2 cellular contexts compared by ENCODE assay signal in the genomic region with DNA sequence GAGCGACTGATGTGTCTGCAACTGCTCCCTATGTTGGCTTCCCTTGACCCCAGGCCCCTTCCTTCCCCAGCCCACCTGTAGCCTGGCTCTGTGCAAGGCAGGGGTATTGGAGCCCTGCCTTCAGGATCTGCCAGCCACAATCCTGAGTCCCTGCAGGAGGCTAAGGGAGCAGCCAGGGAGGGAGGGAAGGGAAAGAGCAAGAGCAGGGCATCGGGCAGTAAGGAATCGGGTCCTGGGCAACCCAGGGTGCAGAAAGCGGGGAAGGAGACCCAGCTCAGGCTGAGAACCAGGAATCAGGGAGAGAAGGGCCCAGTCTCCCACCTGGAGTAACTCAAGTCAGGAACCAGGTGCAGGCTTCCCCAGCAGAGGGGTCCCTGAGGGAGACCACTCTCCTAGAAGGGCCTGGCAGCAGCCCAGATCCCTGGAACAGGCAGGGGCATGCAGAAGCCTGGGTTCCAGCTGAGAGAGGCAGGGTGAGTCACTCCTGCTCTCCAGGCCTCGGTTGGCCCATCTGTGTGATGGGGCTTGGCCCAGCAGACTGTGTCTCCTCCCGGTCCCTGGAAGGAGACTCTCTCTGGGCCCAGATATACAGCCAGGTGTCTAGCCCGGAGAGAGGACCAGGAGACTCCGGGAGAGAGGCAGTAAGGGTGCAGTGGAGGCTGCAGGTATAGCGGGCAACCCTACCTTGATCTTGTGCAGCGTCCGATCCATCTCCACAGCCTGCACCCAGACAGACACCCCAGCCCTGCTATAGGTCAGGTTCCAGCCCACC.
TF ChIP-seq lines count a peak whose summit lies in the region.

No MANE protein-coding gene starts in this region.

TF ChIP-seq in SK-N-SH, 30 proteins besides CTCF, POLR2A, EP300 and RAD21 (continued from another document):
- TF ChIP-seq POLR2AphosphoS5 (IDR thresholded peaks at IDR 0.05; ENCODE audit: low read depth, low read length) (no peak), RXRA (IDR thresholded peaks at IDR 0.05; ENCODE audit: borderline replicate concordance, low read depth) (no peak), TEAD4 (IDR thresholded peaks at IDR 0.05; ENCODE audit: borderline replicate concordance, insufficient read depth) (no peak), SIN3A (IDR thresholded peaks at IDR 0.05; ENCODE audit: borderline replicate concordance, low read depth, low read length) (no peak), CHD2 (IDR thresholded peaks at IDR 0.05; ENCODE audit: low read length, partially characterized antibody) (no peak), GATA2 (CRISPR knock-in tag; IDR thresholded peaks at IDR 0.05) (no peak)
- TF ChIP-seq, protein P1, sequence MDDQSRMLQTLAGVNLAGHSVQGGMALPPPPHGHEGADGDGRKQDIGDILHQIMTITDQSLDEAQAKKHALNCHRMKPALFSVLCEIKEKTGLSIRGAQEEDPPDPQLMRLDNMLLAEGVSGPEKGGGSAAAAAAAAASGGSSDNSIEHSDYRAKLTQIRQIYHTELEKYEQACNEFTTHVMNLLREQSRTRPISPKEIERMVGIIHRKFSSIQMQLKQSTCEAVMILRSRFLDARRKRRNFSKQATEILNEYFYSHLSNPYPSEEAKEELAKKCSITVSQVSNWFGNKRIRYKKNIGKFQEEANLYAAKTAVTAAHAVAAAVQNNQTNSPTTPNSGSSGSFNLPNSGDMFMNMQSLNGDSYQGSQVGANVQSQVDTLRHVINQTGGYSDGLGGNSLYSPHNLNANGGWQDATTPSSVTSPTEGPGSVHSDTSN (IDR thresholded peaks at IDR 0.05): no peak
- TF ChIP-seq, protein P2, sequence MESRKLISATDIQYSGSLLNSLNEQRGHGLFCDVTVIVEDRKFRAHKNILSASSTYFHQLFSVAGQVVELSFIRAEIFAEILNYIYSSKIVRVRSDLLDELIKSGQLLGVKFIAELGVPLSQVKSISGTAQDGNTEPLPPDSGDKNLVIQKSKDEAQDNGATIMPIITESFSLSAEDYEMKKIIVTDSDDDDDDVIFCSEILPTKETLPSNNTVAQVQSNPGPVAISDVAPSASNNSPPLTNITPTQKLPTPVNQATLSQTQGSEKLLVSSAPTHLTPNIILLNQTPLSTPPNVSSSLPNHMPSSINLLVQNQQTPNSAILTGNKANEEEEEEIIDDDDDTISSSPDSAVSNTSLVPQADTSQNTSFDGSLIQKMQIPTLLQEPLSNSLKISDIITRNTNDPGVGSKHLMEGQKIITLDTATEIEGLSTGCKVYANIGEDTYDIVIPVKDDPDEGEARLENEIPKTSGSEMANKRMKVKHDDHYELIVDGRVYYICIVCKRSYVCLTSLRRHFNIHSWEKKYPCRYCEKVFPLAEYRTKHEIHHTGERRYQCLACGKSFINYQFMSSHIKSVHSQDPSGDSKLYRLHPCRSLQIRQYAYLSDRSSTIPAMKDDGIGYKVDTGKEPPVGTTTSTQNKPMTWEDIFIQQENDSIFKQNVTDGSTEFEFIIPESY (IDR thresholded peaks at IDR 0.05; ENCODE audit: borderline replicate concordance, low read depth): no peak
TF ChIP-seq in SK-N-SH: peak in this region for 0.

TF ChIP-seq in SK-N-SH treated with all-trans-retinoic acid at 6 μM for 48 hours, 23 proteins besides CTCF, POLR2A, EP300 and RAD21:
- TF ChIP-seq, protein P3, sequence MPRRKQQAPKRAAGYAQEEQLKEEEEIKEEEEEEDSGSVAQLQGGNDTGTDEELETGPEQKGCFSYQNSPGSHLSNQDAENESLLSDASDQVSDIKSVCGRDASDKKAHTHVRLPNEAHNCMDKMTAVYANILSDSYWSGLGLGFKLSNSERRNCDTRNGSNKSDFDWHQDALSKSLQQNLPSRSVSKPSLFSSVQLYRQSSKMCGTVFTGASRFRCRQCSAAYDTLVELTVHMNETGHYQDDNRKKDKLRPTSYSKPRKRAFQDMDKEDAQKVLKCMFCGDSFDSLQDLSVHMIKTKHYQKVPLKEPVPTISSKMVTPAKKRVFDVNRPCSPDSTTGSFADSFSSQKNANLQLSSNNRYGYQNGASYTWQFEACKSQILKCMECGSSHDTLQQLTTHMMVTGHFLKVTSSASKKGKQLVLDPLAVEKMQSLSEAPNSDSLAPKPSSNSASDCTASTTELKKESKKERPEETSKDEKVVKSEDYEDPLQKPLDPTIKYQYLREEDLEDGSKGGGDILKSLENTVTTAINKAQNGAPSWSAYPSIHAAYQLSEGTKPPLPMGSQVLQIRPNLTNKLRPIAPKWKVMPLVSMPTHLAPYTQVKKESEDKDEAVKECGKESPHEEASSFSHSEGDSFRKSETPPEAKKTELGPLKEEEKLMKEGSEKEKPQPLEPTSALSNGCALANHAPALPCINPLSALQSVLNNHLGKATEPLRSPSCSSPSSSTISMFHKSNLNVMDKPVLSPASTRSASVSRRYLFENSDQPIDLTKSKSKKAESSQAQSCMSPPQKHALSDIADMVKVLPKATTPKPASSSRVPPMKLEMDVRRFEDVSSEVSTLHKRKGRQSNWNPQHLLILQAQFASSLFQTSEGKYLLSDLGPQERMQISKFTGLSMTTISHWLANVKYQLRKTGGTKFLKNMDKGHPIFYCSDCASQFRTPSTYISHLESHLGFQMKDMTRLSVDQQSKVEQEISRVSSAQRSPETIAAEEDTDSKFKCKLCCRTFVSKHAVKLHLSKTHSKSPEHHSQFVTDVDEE (CRISPR knock-in tag; IDR thresholded peaks at IDR 0.05): no peak
- TF ChIP-seq ZC3H10 (CRISPR knock-in tag; IDR thresholded peaks at IDR 0.05) (no peak), ZNF565 (CRISPR knock-in tag; conservative IDR thresholded peaks at IDR 0.05; ENCODE audit: low read depth) (no peak), GLIS3 (CRISPR knock-in tag; IDR thresholded peaks at IDR 0.05) (no peak), ISL1 (CRISPR knock-in tag; IDR thresholded peaks at IDR 0.05) (no peak), TCF4 (CRISPR knock-in tag; IDR thresholded peaks at IDR 0.05; ENCODE audit: borderline replicate concordance) (no peak), TOX (CRISPR knock-in tag; IDR thresholded peaks at IDR 0.05; ENCODE audit: borderline replicate concordance) (no peak), ARNTL (CRISPR knock-in tag; IDR thresholded peaks at IDR 0.05; ENCODE audit: borderline replicate concordance, low read depth) (no peak), CSDC2 (CRISPR knock-in tag; IDR thresholded peaks at IDR 0.05) (no peak), ZFP30 (CRISPR knock-in tag; IDR thresholded peaks at IDR 0.05) (no peak), BACH2 (CRISPR knock-in tag; IDR thresholded peaks at IDR 0.05; ENCODE audit: borderline replicate concordance) (no peak), ZNF8 (CRISPR knock-in tag; IDR thresholded peaks at IDR 0.05) (no peak), OSR1 (CRISPR knock-in tag; IDR thresholded peaks at IDR 0.05) (no peak), PPARA (CRISPR knock-in tag; IDR thresholded peaks at IDR 0.05; ENCODE audit: borderline replicate concordance) (no peak)
- TF ChIP-seq, protein P4, sequence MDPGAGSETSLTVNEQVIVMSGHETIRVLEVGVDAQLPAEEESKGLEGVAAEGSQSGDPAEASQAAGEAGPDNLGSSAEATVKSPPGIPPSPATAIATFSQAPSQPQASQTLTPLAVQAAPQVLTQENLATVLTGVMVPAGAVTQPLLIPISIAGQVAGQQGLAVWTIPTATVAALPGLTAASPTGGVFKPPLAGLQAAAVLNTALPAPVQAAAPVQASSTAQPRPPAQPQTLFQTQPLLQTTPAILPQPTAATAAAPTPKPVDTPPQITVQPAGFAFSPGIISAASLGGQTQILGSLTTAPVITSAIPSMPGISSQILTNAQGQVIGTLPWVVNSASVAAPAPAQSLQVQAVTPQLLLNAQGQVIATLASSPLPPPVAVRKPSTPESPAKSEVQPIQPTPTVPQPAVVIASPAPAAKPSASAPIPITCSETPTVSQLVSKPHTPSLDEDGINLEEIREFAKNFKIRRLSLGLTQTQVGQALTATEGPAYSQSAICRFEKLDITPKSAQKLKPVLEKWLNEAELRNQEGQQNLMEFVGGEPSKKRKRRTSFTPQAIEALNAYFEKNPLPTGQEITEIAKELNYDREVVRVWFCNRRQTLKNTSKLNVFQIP (CRISPR knock-in tag; IDR thresholded peaks at IDR 0.05; ENCODE audit: borderline replicate concordance, low read depth): no peak
- TF ChIP-seq, protein P5, sequence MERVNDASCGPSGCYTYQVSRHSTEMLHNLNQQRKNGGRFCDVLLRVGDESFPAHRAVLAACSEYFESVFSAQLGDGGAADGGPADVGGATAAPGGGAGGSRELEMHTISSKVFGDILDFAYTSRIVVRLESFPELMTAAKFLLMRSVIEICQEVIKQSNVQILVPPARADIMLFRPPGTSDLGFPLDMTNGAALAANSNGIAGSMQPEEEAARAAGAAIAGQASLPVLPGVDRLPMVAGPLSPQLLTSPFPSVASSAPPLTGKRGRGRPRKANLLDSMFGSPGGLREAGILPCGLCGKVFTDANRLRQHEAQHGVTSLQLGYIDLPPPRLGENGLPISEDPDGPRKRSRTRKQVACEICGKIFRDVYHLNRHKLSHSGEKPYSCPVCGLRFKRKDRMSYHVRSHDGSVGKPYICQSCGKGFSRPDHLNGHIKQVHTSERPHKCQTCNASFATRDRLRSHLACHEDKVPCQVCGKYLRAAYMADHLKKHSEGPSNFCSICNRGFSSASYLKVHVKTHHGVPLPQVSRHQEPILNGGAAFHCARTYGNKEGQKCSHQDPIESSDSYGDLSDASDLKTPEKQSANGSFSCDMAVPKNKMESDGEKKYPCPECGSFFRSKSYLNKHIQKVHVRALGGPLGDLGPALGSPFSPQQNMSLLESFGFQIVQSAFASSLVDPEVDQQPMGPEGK (CRISPR knock-in tag; IDR thresholded peaks at IDR 0.05; ENCODE audit: borderline replicate concordance): no peak
- TF ChIP-seq, protein P6, sequence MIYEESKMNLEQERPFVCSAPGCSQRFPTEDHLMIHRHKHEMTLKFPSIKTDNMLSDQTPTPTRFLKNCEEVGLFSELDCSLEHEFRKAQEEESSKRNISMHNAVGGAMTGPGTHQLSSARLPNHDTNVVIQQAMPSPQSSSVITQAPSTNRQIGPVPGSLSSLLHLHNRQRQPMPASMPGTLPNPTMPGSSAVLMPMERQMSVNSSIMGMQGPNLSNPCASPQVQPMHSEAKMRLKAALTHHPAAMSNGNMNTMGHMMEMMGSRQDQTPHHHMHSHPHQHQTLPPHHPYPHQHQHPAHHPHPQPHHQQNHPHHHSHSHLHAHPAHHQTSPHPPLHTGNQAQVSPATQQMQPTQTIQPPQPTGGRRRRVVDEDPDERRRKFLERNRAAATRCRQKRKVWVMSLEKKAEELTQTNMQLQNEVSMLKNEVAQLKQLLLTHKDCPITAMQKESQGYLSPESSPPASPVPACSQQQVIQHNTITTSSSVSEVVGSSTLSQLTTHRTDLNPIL (CRISPR knock-in tag; IDR thresholded peaks at IDR 0.05; ENCODE audit: low read depth): no peak
- TF ChIP-seq, protein P7, sequence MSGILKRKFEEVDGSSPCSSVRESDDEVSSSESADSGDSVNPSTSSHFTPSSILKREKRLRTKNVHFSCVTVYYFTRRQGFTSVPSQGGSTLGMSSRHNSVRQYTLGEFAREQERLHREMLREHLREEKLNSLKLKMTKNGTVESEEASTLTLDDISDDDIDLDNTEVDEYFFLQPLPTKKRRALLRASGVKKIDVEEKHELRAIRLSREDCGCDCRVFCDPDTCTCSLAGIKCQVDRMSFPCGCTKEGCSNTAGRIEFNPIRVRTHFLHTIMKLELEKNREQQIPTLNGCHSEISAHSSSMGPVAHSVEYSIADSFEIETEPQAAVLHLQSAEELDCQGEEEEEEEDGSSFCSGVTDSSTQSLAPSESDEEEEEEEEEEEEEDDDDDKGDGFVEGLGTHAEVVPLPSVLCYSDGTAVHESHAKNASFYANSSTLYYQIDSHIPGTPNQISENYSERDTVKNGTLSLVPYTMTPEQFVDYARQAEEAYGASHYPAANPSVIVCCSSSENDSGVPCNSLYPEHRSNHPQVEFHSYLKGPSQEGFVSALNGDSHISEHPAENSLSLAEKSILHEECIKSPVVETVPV (CRISPR knock-in tag; IDR thresholded peaks at IDR 0.05): no peak
